In genomic region chr1:86441581-86441980, GRCh38 we compare ENCODE assay signal across 20 cellular contexts. TPM values are rescaled to one million over a fixed set of nuclear protein-coding genes. Genes with fewer than 3 reads are reported as not detected.
DNase-seq lines count a peak whose midpoint lies in the region; ATAC-seq and TF ChIP-seq lines count a peak whose summit lies in the region.
"Had no signal": no experiment of that assay in that cellular context is flagged by ENCODE, and none has a peak within 500 bp of the region (broad histone marks: within the 10 kb centered on the region; RNA-seq: fewer than 3 reads in every experiment).

No MANE protein-coding gene starts in this region.

- no peaks in the 10 kb centered on the region for H3F3A ChIP-seq in GM23338 (replicated peaks; ENCODE audit: low read depth)
- no peaks in the 10 kb centered on the region for H3F3A ChIP-seq in smooth muscle cell (ENCODE audit: low read depth)

- H3K27ac ChIP-seq in GM23338 (ENCODE audit: low read depth): no peak overlapping the region
- H3K27ac ChIP-seq in smooth muscle cell (ENCODE audit: low read depth): no peak overlapping the region
- H3K27ac ChIP-seq: A549, C4-2B, SK-N-MC, tibial nerve had no signal

- H3K27me3 Mint-ChIP-seq in GM23338 (ENCODE audit: insufficient read depth, low read depth, poor library complexity): no peaks in the 10 kb centered on the region
- peaks cover 20 to 28% of the 10 kb centered on the region in 2 donors for H3K27me3 Mint-ChIP-seq in effector memory CD8-positive, alpha-beta T cell

- H3K9me3 Mint-ChIP-seq in GM23338: no peaks in the 10 kb centered on the region
- H3K9me3 Mint-ChIP-seq in effector memory CD8-positive, alpha-beta T cell: no peaks in the 10 kb centered on the region
- H3K9me3 Mint-ChIP-seq: neural crest cell; stimulated activated memory B cell treated with anti-CD40 and anti-IgM and Interleukin-4, amounts not matched to agents 10 μg/mL and 1 μg/mL and 100 μg/mL, for 72 hours had no signal

- DNase-seq in NOMO-1 (lab: John Stamatoyannopoulos, UW; ENCODE audit: unreplicated experiment in 2 of 2) (peak; percentile 23 to 62), NOMO-1 treated with dmso at 0.1 percent for 144 hours (lab: John Stamatoyannopoulos, UW; ENCODE audit: unreplicated experiment) (no peak), GM23338 (ENCODE audit: low spot score) (no peak), RPMI8226 (peak; percentile 88), G401 (ENCODE audit: low spot score) (no peak), smooth muscle cell (lab: John Stamatoyannopoulos, UW; ENCODE audit: unreplicated experiment) (no peak)
- DNase-seq in effector memory CD8-positive, alpha-beta T cell: no peak
- DNase-seq: activated CD8-positive, alpha-beta memory T cell treated with anti-CD3 and anti-CD28 coated beads for 24 hours; anterior cingulate cortex; hippocampal formation; NCI-H510A had no signal

- in situ Hi-C loops in G401 (cut with HindIII; ENCODE audit: low sequenced_read_pairs): no loop called here

- 87% methylated on average over 2 of the region's 2 CpGs for WGBS in smooth muscle cell (ENCODE audit: low lambda C conversion rate)

- H2AFZ ChIP-seq in GM23338 (peak overlapping the region; percentile 52; the same call in 1 of the 2 replicates), smooth muscle cell (ENCODE audit: low read depth) (no peak overlapping the region)

- ATAC-seq in GM23338 (no peak), GM18511 (IDR thresholded peaks at IDR 0.05; ENCODE audit: unreplicated experiment) (no peak)
- peak; percentile 41 for ATAC-seq in effector memory CD8-positive, alpha-beta T cell (replicated peaks)
- ATAC-seq: A549; Panc1; stimulated activated memory B cell treated with anti-CD40 and anti-IgM and Interleukin-4, amounts not matched to agents 10 μg/mL and 1 μg/mL and 100 μg/mL, for 72 hours had no signal

- H3K79me2 ChIP-seq in GM23338 (replicated peaks; ENCODE audit: insufficient read depth) (no peaks in the 10 kb centered on the region), smooth muscle cell (ENCODE audit: low read depth) (no peaks in the 10 kb centered on the region)

- H3K36me3 Mint-ChIP-seq in GM23338 (ENCODE audit: low read depth): no peaks in the 10 kb centered on the region
- no peaks in the 10 kb centered on the region for H3K36me3 Mint-ChIP-seq in effector memory CD8-positive, alpha-beta T cell (ENCODE audit: insufficient read depth)
- H3K36me3 Mint-ChIP-seq: stimulated activated memory B cell treated with anti-CD40 and anti-IgM and Interleukin-4, amounts not matched to agents 10 μg/mL and 1 μg/mL and 100 μg/mL, for 72 hours had no signal

- H4K20me1 ChIP-seq in GM23338 (replicated peaks; ENCODE audit: insufficient read depth) (no peaks in the 10 kb centered on the region), smooth muscle cell (ENCODE audit: low read depth) (no peaks in the 10 kb centered on the region)

- H3K4me3 Mint-ChIP-seq in GM23338: no peak overlapping the region
- no peak overlapping the region for H3K4me3 Mint-ChIP-seq in effector memory CD8-positive, alpha-beta T cell
- H3K4me3 Mint-ChIP-seq: neural crest cell; stimulated activated memory B cell treated with anti-CD40 and anti-IgM and Interleukin-4, amounts not matched to agents 10 μg/mL and 1 μg/mL and 100 μg/mL, for 72 hours had no signal

- H3K9me3 ChIP-seq in smooth muscle cell (replicated peaks; ENCODE audit: low read depth): no peaks in the 10 kb centered on the region
- H3K9me3 ChIP-seq: A549, tibial nerve had no signal

- H3K9me2 ChIP-seq in GM23338 (ENCODE audit: insufficient read depth): no peaks in the 10 kb centered on the region

- H3K36me3 ChIP-seq in GM23338 (ENCODE audit: insufficient read depth): no peaks in the 10 kb centered on the region
- H3K36me3 ChIP-seq in smooth muscle cell (ENCODE audit: low read depth): no peaks in the 10 kb centered on the region
- H3K36me3 ChIP-seq: tibial nerve had no signal

- no peak overlapping the region for H3K27ac Mint-ChIP-seq in GM23338
- no peak overlapping the region for H3K27ac Mint-ChIP-seq in effector memory CD8-positive, alpha-beta T cell
- H3K27ac Mint-ChIP-seq: stimulated activated memory B cell treated with anti-CD40 and anti-IgM and Interleukin-4, amounts not matched to agents 10 μg/mL and 1 μg/mL and 100 μg/mL, for 72 hours had no signal

- no peaks in the 10 kb centered on the region for H3K4me1 ChIP-seq in GM23338 (ENCODE audit: insufficient read depth)
- H3K4me1 ChIP-seq in smooth muscle cell (ENCODE audit: low read depth): no peaks in the 10 kb centered on the region
- H3K4me1 ChIP-seq: A549, tibial nerve had no signal

- H3K4me2 ChIP-seq in GM23338 (no peak overlapping the region), smooth muscle cell (no peak overlapping the region)
- H3K4me2 ChIP-seq: A549 had no signal

- H3K27me3 ChIP-seq in GM23338 (ENCODE audit: insufficient read depth) (no peaks in the 10 kb centered on the region), smooth muscle cell (ENCODE audit: low read depth) (peaks cover 9% of the 10 kb centered on the region)
- H3K27me3 ChIP-seq: tibial nerve had no signal

- TF ChIP-seq CTCF in GM23338 (conservative IDR thresholded peaks at IDR 0.05; ENCODE audit: low read depth in 2 of 2) (no peak), smooth muscle cell (IDR thresholded peaks at IDR 0.05; ENCODE audit: borderline replicate concordance, insufficient read depth, poor library complexity, severe bottlenecking) (no peak)

- no peak overlapping the region for H3K4me3 ChIP-seq in GM23338
- H3K4me3 ChIP-seq in smooth muscle cell: no peak overlapping the region
- H3K4me3 ChIP-seq: A549, SK-N-MC, tibial nerve had no signal

- no peaks in the 10 kb centered on the region for H3K4me1 Mint-ChIP-seq in GM23338
- H3K4me1 Mint-ChIP-seq in effector memory CD8-positive, alpha-beta T cell (ENCODE audit: low read depth in 2 of 2): no peaks in the 10 kb centered on the region
- H3K4me1 Mint-ChIP-seq: stimulated activated memory B cell treated with anti-CD40 and anti-IgM and Interleukin-4, amounts not matched to agents 10 μg/mL and 1 μg/mL and 100 μg/mL, for 72 hours had no signal

- no peak overlapping the region for H3K9ac ChIP-seq in smooth muscle cell (ENCODE audit: low read depth)

TF ChIP-seq in GM23338, 12 proteins besides CTCF, POLR2A, EP300 and RAD21:
- no peak for TF ChIP-seq JUNB (IDR thresholded peaks at IDR 0.05; ENCODE audit: unreplicated experiment)
- TF ChIP-seq CREB1 (CRISPR knock-in tag; IDR thresholded peaks at IDR 0.05; ENCODE audit: low read depth): no peak
- no peak for TF ChIP-seq ZNF331 (CRISPR knock-in tag; IDR thresholded peaks at IDR 0.05; ENCODE audit: low read depth)
- TF ChIP-seq EZH2phosphoT487 (IDR thresholded peaks at IDR 0.05; ENCODE audit: unreplicated experiment): no peak
TF ChIP-seq in GM23338: peak in this region for 0.

RNA-seq across cellular contexts. Expression of gene CLCA2, which starts 17.6 kb away (rescaled TPM):
- total RNA-seq in GM23338 (2014; rRNA removed; shearing (Covaris generic)): not detected in 2 replicates
- polyA plus RNA-seq in GM23338 (2016; fragmentation: Nextera tagmentation; extraction: Ambion mirVana): not detected in 2 replicates
- 0.81 TPM in 1 of 2 replicates, not detected in the other for total RNA-seq in G401 (2014; rRNA removed; shearing (Covaris generic))
- 21.7 and 24.2 TPM in 2 replicates for total RNA-seq in smooth muscle cell
- polyA plus RNA-seq in smooth muscle cell: 1.00 and 5.6 TPM in 2 replicates
- total RNA-seq: cerebellum, neural crest cell, tibial nerve had no signal

RNA-seq across cellular contexts. Expression of gene CLCA1, which starts 27.1 kb away (rescaled TPM):
- not detected in 2 replicates for total RNA-seq in GM23338 (2014; rRNA removed; shearing (Covaris generic))
- polyA plus RNA-seq in GM23338 (2016; fragmentation: Nextera tagmentation; extraction: Ambion mirVana) (not detected in 2 replicates), smooth muscle cell (not detected in 2 replicates)
- not detected in 2 replicates for total RNA-seq in G401 (2014; rRNA removed; shearing (Covaris generic))
- total RNA-seq in smooth muscle cell: not detected in 2 replicates
- total RNA-seq: neural crest cell, tibial nerve had no signal
- polyA plus RNA-seq: A549 had no signal

RNA-seq across cellular contexts. Expression of gene ODF2L, which starts 45.5 kb away (rescaled TPM):
- total RNA-seq in GM23338 (2014; rRNA removed; shearing (Covaris generic)): 29.8 and 46.0 TPM in 2 replicates
- 48.1 and 51.5 TPM in 2 replicates for polyA plus RNA-seq in GM23338 (2016; fragmentation: Nextera tagmentation; extraction: Ambion mirVana)
- 15.3 and 24.9 TPM in 2 replicates for total RNA-seq in G401 (2014; rRNA removed; shearing (Covaris generic))
- 58.4 and 95.9 TPM in 2 replicates for total RNA-seq in smooth muscle cell
- polyA plus RNA-seq in smooth muscle cell: 31.2 and 36.4 TPM in 2 replicates

Comparison
In these comparisons a context has a peak if more than half of its experiments do, and no peak if none do; other contexts are left out.
1. DNase-seq: peak in NOMO-1 (2 of 2) and RPMI8226 (single experiment); none in NOMO-1 treated with dmso at 0.1 percent for 144 hours (single experiment), GM23338 (single experiment), effector memory CD8-positive, alpha-beta T cell (0 of 3), G401 (single experiment) and smooth muscle cell (single experiment).
2. RNA of gene CLCA2, which starts 17.6 kb away (total RNA-seq): 21.7 to 24.2 TPM in smooth muscle cell; 0.81 TPM in G401 and not detected in GM23338; every median in the first group is over 10 times any median in the second.